Comparison of ENCODE assay signal across 18 cellular contexts in the genomic region with DNA sequence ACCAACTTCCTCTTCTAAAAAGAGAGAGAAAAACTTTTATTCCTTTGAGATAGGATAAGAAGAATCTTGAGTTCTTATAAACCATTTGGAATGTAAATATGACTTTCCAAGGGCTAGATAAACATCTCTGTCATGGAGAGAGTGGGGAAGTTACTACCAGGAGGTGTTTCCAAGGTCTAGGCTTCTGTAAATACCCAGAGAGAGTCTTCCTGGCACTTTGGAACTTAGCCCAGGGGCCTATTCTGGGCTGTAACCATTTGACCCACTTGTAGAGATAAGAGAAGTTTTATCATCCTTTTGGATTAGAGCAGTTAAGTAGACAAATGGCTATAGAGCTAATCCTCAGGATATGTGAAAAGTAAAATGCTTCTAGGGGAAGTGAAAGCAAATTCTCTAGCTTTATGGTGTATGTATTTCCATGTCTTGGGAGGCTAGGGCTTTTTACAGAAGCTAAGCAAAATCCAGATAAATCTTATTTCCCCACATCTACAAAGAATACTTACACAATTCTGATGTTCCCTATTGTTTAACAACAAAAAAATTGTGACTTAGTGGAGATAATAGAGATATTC. TPM values are rescaled to one million over a fixed set of nuclear protein-coding genes. Genes with fewer than 3 reads are reported as not detected.
DNase-seq lines count a peak whose midpoint lies in the region; ATAC-seq, FAIRE-seq and TF ChIP-seq lines count a peak whose summit lies in the region.
"Had no signal": no experiment of that assay in that cellular context is flagged by ENCODE, and none has a peak within 500 bp of the region (broad histone marks: within the 10 kb centered on the region; RNA-seq: fewer than 3 reads in every experiment).

No MANE protein-coding gene starts in this region.

- no peaks in the 10 kb centered on the region for H3K79me1 ChIP-seq in trophoblast cell (ENCODE audit: low read length)

- peaks cover 90% of the 10 kb centered on the region for H3K4me1 Mint-ChIP-seq in activated naive CD4-positive, alpha-beta T cell treated with anti-CD3 and anti-CD28 coated beads, Interleukin-2, amount 50 U/mL, for 24 hours

- POLR2A ChIA-PET in endothelial cell of umbilical vein (lab: Charles Lee), result no interaction called here

- H3K36me3 ChIP-seq in endothelial cell of umbilical vein (ENCODE audit: control insufficient read depth in 2 of 2, extremely low read depth in 1 of 2, insufficient read depth in 2 of 2, low read length in 2 of 2), result no peaks in the 10 kb centered on the region
- no peaks in the 10 kb centered on the region for H3K36me3 ChIP-seq in trophoblast cell (ENCODE audit: control insufficient read depth in 1 of 2, insufficient read depth in 2 of 2, low read length in 2 of 2)
- H3K36me3 ChIP-seq: uterus had no signal

- H3K4me3 ChIP-seq in endothelial cell of umbilical vein (replicated peaks in 1 of 3; ENCODE audit: insufficient read depth in 1 of 3, low read depth in 1 of 3, low read length in 3 of 3), result no peak overlapping the region
- no peak overlapping the region for H3K4me3 ChIP-seq in trophoblast cell (ENCODE audit: low read depth, low read length)
- H3K4me3 ChIP-seq: left ventricle myocardium inferior, uterus had no signal

- H3K4me1 ChIP-seq in endothelial cell of umbilical vein (ENCODE audit: control insufficient read depth, extremely low read depth, insufficient read depth, low read length) (peaks cover 4% of the 10 kb centered on the region), trophoblast cell (ENCODE audit: control insufficient read depth in 1 of 2, insufficient read depth in 2 of 2, low read length in 2 of 2) (peaks cover 4 to 7% of the 10 kb centered on the region in 2 experiments)
- H3K4me1 ChIP-seq: left ventricle myocardium inferior, uterus had no signal

- no peak for TF ChIP-seq POLR2A in endothelial cell of umbilical vein (IDR thresholded peaks at IDR 0.05; ENCODE audit: low read depth, low read length)

- H3K27ac Mint-ChIP-seq in activated naive CD4-positive, alpha-beta T cell treated with anti-CD3 and anti-CD28 coated beads, Interleukin-2, amount 50 U/mL, for 24 hours, result peak overlapping the region; percentile 51
- H3K27ac Mint-ChIP-seq: activated naive CD8-positive, alpha-beta T cell treated with anti-CD3 and anti-CD28 coated beads, Interleukin-2, amount 10 ng/mL, durations not matched to agents 7 days and 5 days had no signal

- no peak overlapping the region for H3K23ac ChIP-seq in trophoblast cell (ENCODE audit: low read length)

- H2BK5ac ChIP-seq in trophoblast cell (ENCODE audit: low read depth, low read length, poor library complexity), result no peak overlapping the region

- intact Hi-C loops in endothelial cell of umbilical vein (cut with micrococcal nuclease), result no loop called here

- H3K4me2 ChIP-seq in endothelial cell of umbilical vein (ENCODE audit: insufficient read depth, low read length) (no peak overlapping the region), trophoblast cell (ENCODE audit: low read length) (no peak overlapping the region)

- no peak overlapping the region for H2BK12ac ChIP-seq in trophoblast cell (ENCODE audit: low read length)

- no TSS peak for BruUV-seq in endothelial cell of umbilical vein (replicated peaks; lab: Mats Ljungman, UMichigan)

- H3K9me1 ChIP-seq in endothelial cell of umbilical vein (replicated peaks; ENCODE audit: control insufficient read depth, extremely low read depth, insufficient read depth, low read length), result no peaks in the 10 kb centered on the region

- no peak for FAIRE-seq in endothelial cell of umbilical vein (lab: Jason Lieb, UNC)

- H3K36me3 Mint-ChIP-seq in activated naive CD4-positive, alpha-beta T cell treated with anti-CD3 and anti-CD28 coated beads, Interleukin-2, amount 50 U/mL, for 24 hours, result peaks cover 41% of the 10 kb centered on the region

- H4K91ac ChIP-seq in trophoblast cell (ENCODE audit: low read depth, low read length), result no peak overlapping the region

- H3K27me3 ChIP-seq in endothelial cell of umbilical vein (ENCODE audit: control insufficient read depth in 2 of 2, insufficient read depth in 2 of 2, low read length in 2 of 2), result no peaks in the 10 kb centered on the region
- H3K27me3 ChIP-seq in trophoblast cell (ENCODE audit: insufficient read depth, low read length), result no peaks in the 10 kb centered on the region
- H3K27me3 ChIP-seq: uterus had no signal

- no peaks in the 10 kb centered on the region for H3K9me3 ChIP-seq in endothelial cell of umbilical vein (replicated peaks; ENCODE audit: control insufficient read depth, insufficient read depth, low read length)
- no peaks in the 10 kb centered on the region for H3K9me3 ChIP-seq in trophoblast cell (ENCODE audit: insufficient read depth, low read depth, low read length)

- H2AK5ac ChIP-seq in trophoblast cell (ENCODE audit: low read length), result no peak overlapping the region

- H3K4ac ChIP-seq in trophoblast cell (ENCODE audit: low read depth, low read length), result no peak overlapping the region

- H3K27ac ChIP-seq in endothelial cell of umbilical vein (ENCODE audit: insufficient read depth, low read depth, low read length), result no peak overlapping the region
- H3K27ac ChIP-seq in trophoblast cell (ENCODE audit: low read depth, low read length), result no peak overlapping the region
- H3K27ac ChIP-seq: left ventricle myocardium inferior, uterus had no signal

- H2AFZ ChIP-seq in endothelial cell of umbilical vein (ENCODE audit: low read depth, low read length) (no peak overlapping the region), trophoblast cell (ENCODE audit: insufficient read depth, low read length, poor library complexity) (no peak overlapping the region)

- H4K8ac ChIP-seq in trophoblast cell (ENCODE audit: low read depth, low read length), result no peak overlapping the region

- H4K12ac ChIP-seq in trophoblast cell (ENCODE audit: low read depth, low read length), result no peak overlapping the region

- no peak overlapping the region for H3K18ac ChIP-seq in trophoblast cell (ENCODE audit: low read length)

- H3K79me2 ChIP-seq in endothelial cell of umbilical vein (ENCODE audit: control insufficient read depth, insufficient read depth, low read length) (no peaks in the 10 kb centered on the region), trophoblast cell (ENCODE audit: control insufficient read depth, insufficient read depth, low read length, poor library complexity) (peaks cover 2% of the 10 kb centered on the region)

- peaks cover 12% of the 10 kb centered on the region for H3K9me3 Mint-ChIP-seq in activated naive CD4-positive, alpha-beta T cell treated with anti-CD3 and anti-CD28 coated beads, Interleukin-2, amount 50 U/mL, for 24 hours

- H3K9ac ChIP-seq in endothelial cell of umbilical vein (replicated peaks; ENCODE audit: extremely low read depth, insufficient read depth, low read length), result no peak overlapping the region
- H3K9ac ChIP-seq in trophoblast cell (ENCODE audit: low read length), result no peak overlapping the region

- DNase-seq in activated naive CD4-positive, alpha-beta T cell treated with Interleukin-2 at 50 U/mL for 16 hours, result no peak
- DNase-seq in OCI-M1 (lab: John Stamatoyannopoulos, UW) (peak; percentile 45), endothelial cell of umbilical vein (ENCODE audit: low read depth, low spot score) (peak; percentile 17), trophoblast cell (peak; percentile 79 to 88), NCI-H2081 treated with DMSO at 0.1 percent for 48 hours (lab: John Stamatoyannopoulos, UW) (no peak), COLO829 (ENCODE audit: low spot score) (no peak)
- DNase-seq: activated CD4-positive, alpha-beta T cell treated with anti-CD3 and anti-CD28 coated beads, Interleukin-2, amount 50 U/mL, for 48 hours; activated naive CD8-positive, alpha-beta T cell treated with anti-CD3 and anti-CD28 coated beads, Interleukin-2, amount 10 ng/mL, durations not matched to agents 7 days and 5 days; activated T-cell treated with anti-CD3 and anti-CD28 coated beads, Interleukin-2, amount 50 U/mL, for 1 hour; CD8-positive, alpha-beta T cell; effector CD8-positive, alpha-beta T cell; left ventricle myocardium inferior; MM.1S; NCI-H2029 treated with DMSO at 0.1 percent for 48 hours; NCI-H524 treated with DMSO at 0.1 percent for 48 hours; uterus had no signal

- CTCF ChIA-PET in endothelial cell of umbilical vein (lab: Charles Lee), result interaction anchor here (0.6 kb wide), 1 partner anchor 37 kb away, joined by 5 read pairs; no protein-coding TSS in a partner anchor

- no peak for ATAC-seq in GM21717 (IDR thresholded peaks at IDR 0.05; ENCODE audit: unreplicated experiment)
- ATAC-seq: CD8-positive, alpha-beta T cell had no signal

- H3K4me3 Mint-ChIP-seq in activated naive CD4-positive, alpha-beta T cell treated with anti-CD3 and anti-CD28 coated beads, Interleukin-2, amount 50 U/mL, for 24 hours, result no peak overlapping the region
- H3K4me3 Mint-ChIP-seq: activated naive CD8-positive, alpha-beta T cell treated with anti-CD3 and anti-CD28 coated beads, Interleukin-2, amount 10 ng/mL, durations not matched to agents 7 days and 5 days; CD8-positive, alpha-beta T cell had no signal

- no peaks in the 10 kb centered on the region for H3K27me3 Mint-ChIP-seq in activated naive CD4-positive, alpha-beta T cell treated with anti-CD3 and anti-CD28 coated beads, Interleukin-2, amount 50 U/mL, for 24 hours
- H3K27me3 Mint-ChIP-seq: activated naive CD8-positive, alpha-beta T cell treated with anti-CD3 and anti-CD28 coated beads, Interleukin-2, amount 10 ng/mL, durations not matched to agents 7 days and 5 days had no signal

- H2BK120ac ChIP-seq in trophoblast cell (ENCODE audit: insufficient read depth, low read length, poor library complexity), result no peak overlapping the region

- dilution Hi-C loops in endothelial cell of umbilical vein (cut with MboI; ENCODE audit: extremely low pct_ligation_motif_present, low sequenced_read_pairs), result no loop called here

- no peak for TF ChIP-seq CTCF in endothelial cell of umbilical vein (IDR thresholded peaks at IDR 0.05; ENCODE audit: extremely low read depth in 1 of 2, insufficient read depth in 1 of 2, low read depth in 1 of 2, low read length in 2 of 2)

- H3K14ac ChIP-seq in trophoblast cell (ENCODE audit: low read length), result no peak overlapping the region

- no peaks in the 10 kb centered on the region for H4K20me1 ChIP-seq in endothelial cell of umbilical vein (replicated peaks; ENCODE audit: control insufficient read depth, extremely low read depth, insufficient read depth, low read length)

TF ChIP-seq in endothelial cell of umbilical vein, 7 proteins besides CTCF, POLR2A, EP300 and RAD21 (continues in another document):
- TF ChIP-seq POLR2AphosphoS5 (IDR thresholded peaks at IDR 0.05; ENCODE audit: insufficient read depth, low read depth, low read length), result no peak
- no peak for TF ChIP-seq EZH2 (IDR thresholded peaks at IDR 0.05; ENCODE audit: borderline replicate concordance, low read depth, low read length, severe bottlenecking)

RNA-seq across cellular contexts. Expression of a gene that starts 51.1 kb away (rescaled TPM):
- 32.5 and 35.2 TPM in 2 replicates for total RNA-seq in endothelial cell of umbilical vein
- 48.1 and 53.8 TPM in 2 replicates for polyA plus RNA-seq in endothelial cell of umbilical vein
- 41.0 and 50.3 TPM in 2 replicates for polyA plus RNA-seq in endothelial cell of umbilical vein (2011; cell fraction: cytosol; rRNA removed)
- 36.6 and 45.0 TPM in 2 replicates for polyA plus RNA-seq in endothelial cell of umbilical vein (2011; cell fraction: nucleus; rRNA removed)
- polyA plus RNA-seq in endothelial cell of umbilical vein (2012), result 23.1 and 26.4 TPM in 2 replicates
- polyA minus RNA-seq in endothelial cell of umbilical vein, result 13.6 and 16.5 TPM in 2 replicates
- 3.7 TPM for polyA minus RNA-seq in endothelial cell of umbilical vein (2011; cell fraction: cytosol; rRNA and poly(A)+ RNA removed)
- 19.1 and 23.0 TPM in 2 replicates for polyA minus RNA-seq in endothelial cell of umbilical vein (2011; cell fraction: nucleus; rRNA and poly(A)+ RNA removed)
- 3.8 and 3.9 TPM in 2 replicates for polyA plus RNA-seq in trophoblast cell (2013)

Comparison
In these comparisons a context has a peak if more than half of its experiments do, and no peak if none do; other contexts are left out.
1. DNase-seq: peak in OCI-M1 (single experiment), endothelial cell of umbilical vein (single experiment) and trophoblast cell (2 of 2); none in activated naive CD4-positive, alpha-beta T cell treated with Interleukin-2 at 50 U/mL for 16 hours (single experiment), NCI-H2081 treated with DMSO at 0.1 percent for 48 hours (single experiment) and COLO829 (single experiment).